In genomic region chr6:135251416-135251815, GRCh38 we compare ENCODE assay signal across 11 cellular contexts.
DNase-seq lines count a peak whose midpoint lies in the region; ATAC-seq and TF ChIP-seq lines count a peak whose summit lies in the region.
"Had no signal": no experiment of that assay in that cellular context is flagged by ENCODE, and none has a peak within 500 bp of the region (broad histone marks: within the 10 kb centered on the region; RNA-seq: fewer than 3 reads in every experiment).

No MANE protein-coding gene starts in this region.

- no peak overlapping the region for H2AK5ac ChIP-seq in mesendoderm (ENCODE audit: low read length)

- H3K27me3 ChIP-seq in mesendoderm (ENCODE audit: insufficient read depth, low read length, poor library complexity), result no peaks in the 10 kb centered on the region
- no peaks in the 10 kb centered on the region for H3K27me3 ChIP-seq in SJCRH30
- H3K27me3 ChIP-seq in heart left ventricle, result peaks cover 0 to 12% (median 0%) of the 10 kb centered on the region in 9 donors
- H3K27me3 ChIP-seq: cardiac muscle cell had no signal

- no peak overlapping the region for H2BK15ac ChIP-seq in mesendoderm (replicated peaks; ENCODE audit: low read depth)

- H4K8ac ChIP-seq in mesendoderm (ENCODE audit: low read depth, low read length), result no peak overlapping the region

- H4K5ac ChIP-seq in mesendoderm (ENCODE audit: low read length), result no peak overlapping the region

- H3K4me1 ChIP-seq in mesendoderm (ENCODE audit: control insufficient read depth, low read depth, low read length), result no peaks in the 10 kb centered on the region
- H3K4me1 ChIP-seq in SJCRH30, result no peaks in the 10 kb centered on the region
- no peaks in the 10 kb centered on the region for H3K4me1 ChIP-seq in heart left ventricle

- H3K23ac ChIP-seq in mesendoderm (ENCODE audit: low read length), result no peak overlapping the region

- H3K9me3 ChIP-seq in SK-N-MC (ENCODE audit: low read depth, low read length), result no peaks in the 10 kb centered on the region
- no peaks in the 10 kb centered on the region for H3K9me3 ChIP-seq in SJCRH30 (replicated peaks)
- H3K9me3 ChIP-seq in heart left ventricle, result no peaks in the 10 kb centered on the region

- no peaks in the 10 kb centered on the region for H3K79me2 ChIP-seq in mesendoderm (ENCODE audit: control insufficient read depth, insufficient read depth, low read length)

- no peak overlapping the region for H3K4ac ChIP-seq in mesendoderm (ENCODE audit: low read depth, low read length)

- no CpG with 5 or more reads among the region's 4 CpGs for WGBS in mesendoderm (ENCODE audit: extremely low coverage, insufficient coverage, low lambda C conversion rate)
- 52 to 68% (median 64%) methylated on average over 4 of the region's 4 CpGs for WGBS in heart left ventricle, 4 donors

- H3K36me3 ChIP-seq in SK-N-MC (ENCODE audit: insufficient read depth, low read length), result no peaks in the 10 kb centered on the region
- H3K36me3 ChIP-seq in mesendoderm (ENCODE audit: control insufficient read depth, insufficient read depth, low read length), result no peaks in the 10 kb centered on the region
- no peaks in the 10 kb centered on the region for H3K36me3 ChIP-seq in SJCRH30
- no peaks in the 10 kb centered on the region for H3K36me3 ChIP-seq in heart left ventricle
- H3K36me3 ChIP-seq: cardiac muscle cell had no signal

- peak overlapping the region; percentile 68 for H3K27ac ChIP-seq in SK-N-MC
- no peak overlapping the region for H3K27ac ChIP-seq in mesendoderm (ENCODE audit: low read depth, low read length)
- H3K27ac ChIP-seq in SJCRH30, result no peak overlapping the region
- H3K27ac ChIP-seq in heart left ventricle, result no peak overlapping the region
- H3K27ac ChIP-seq: cardiac muscle cell had no signal

- no peaks in the 10 kb centered on the region for H3K79me1 ChIP-seq in mesendoderm (ENCODE audit: low read length)

- H2BK120ac ChIP-seq in mesendoderm (ENCODE audit: low read depth, low read length), result no peak overlapping the region

- TF ChIP-seq CTCF in heart left ventricle (IDR thresholded peaks at IDR 0.05), result no peak

- no peak overlapping the region for H3K18ac ChIP-seq in mesendoderm (ENCODE audit: low read length)

- H3K4me2 ChIP-seq in mesendoderm (ENCODE audit: low read length), result no peak overlapping the region

- H3K4me3 ChIP-seq in SK-N-MC, result no peak overlapping the region
- no peak overlapping the region for H3K4me3 ChIP-seq in mesendoderm (ENCODE audit: low read length)
- H3K4me3 ChIP-seq in SJCRH30, result no peak overlapping the region
- H3K4me3 ChIP-seq in heart left ventricle, result no peak overlapping the region
- H3K4me3 ChIP-seq: cardiac muscle cell had no signal

- ATAC-seq in HG02870 (IDR thresholded peaks at IDR 0.05; ENCODE audit: unreplicated experiment), result no peak
- no peak for ATAC-seq in heart left ventricle
- ATAC-seq: activated CD8-positive, alpha-beta T cell treated with anti-CD3 and anti-CD28 coated beads, Interleukin-2, amount 10 ng/mL, durations not matched to agents 7 days and 5 days had no signal

- no peak for TF ChIP-seq POLR2A in heart left ventricle (IDR thresholded peaks at IDR 0.05)

- H3K9ac ChIP-seq in SK-N-MC (ENCODE audit: insufficient read length) (no peak overlapping the region), mesendoderm (ENCODE audit: low read length) (no peak overlapping the region)

- no peak overlapping the region for H3K56ac ChIP-seq in mesendoderm (ENCODE audit: low read length)

- DNase-seq in DMS79 treated with DMSO at 0.1 percent for 48 hours (lab: John Stamatoyannopoulos, UW) (peak; percentile 85), NCI-H1417 treated with DMSO at 0.1 percent for 48 hours (lab: John Stamatoyannopoulos, UW) (peak; percentile 59), SK-N-MC (ENCODE audit: low read depth, low spot score) (no peak), mesendoderm (peak; percentile 30), SJCRH30 (no peak), heart left ventricle (no peak)
- no peak for DNase-seq in activated effector memory CD4-positive, alpha-beta T cell treated with anti-CD3 and anti-CD28 coated beads, Interleukin-2, amount 50 U/mL, for 16 hours
- DNase-seq: activated CD8-positive, alpha-beta T cell treated with anti-CD3 and anti-CD28 coated beads, Interleukin-2, amount 10 ng/mL, durations not matched to agents 7 days and 5 days; hippocampal formation had no signal

- intact Hi-C loops in heart left ventricle (cut with DNase I), result no loop called here

- no peak overlapping the region for H2BK5ac ChIP-seq in mesendoderm (ENCODE audit: low read length)

Comparison
In these comparisons a context has a peak if more than half of its experiments do, and no peak if none do; other contexts are left out.
1. DNase-seq: peak in DMS79 treated with DMSO at 0.1 percent for 48 hours (single experiment), NCI-H1417 treated with DMSO at 0.1 percent for 48 hours (single experiment) and mesendoderm (single experiment); none in SK-N-MC (single experiment), SJCRH30 (0 of 2), heart left ventricle (0 of 5) and activated effector memory CD4-positive, alpha-beta T cell treated with anti-CD3 and anti-CD28 coated beads, Interleukin-2, amount 50 U/mL, for 16 hours (single experiment).